ENCODE assay signal across 8 cellular contexts in genomic region chr2:75416420-75417342, GRCh38.
A peak's percentile ranks its signal among the peaks of the same experiment; 100 is the strongest.
DNase-seq lines count a peak whose midpoint lies in the region; ATAC-seq and TF ChIP-seq lines count a peak whose summit lies in the region.

No MANE protein-coding gene starts in this region.

- H3K4me3 Mint-ChIP-seq in nephron progenitor cell: no peak overlapping the region

- DNase-seq in OCI-LY7 (ENCODE audit: low spot score): peak; percentile 69
- no peak for DNase-seq in nephron progenitor cell
- no peak for DNase-seq in MV-4-11 (lab: John Stamatoyannopoulos, UW)
- DNase-seq in NCI-H2196 treated with DMSO at 0.1 percent for 48 hours (lab: John Stamatoyannopoulos, UW; ENCODE audit: unreplicated experiment): no peak
- no peak for DNase-seq in inferior parietal cortex (ENCODE audit: extremely low spot score)
- no peak for DNase-seq in AG20443 (ENCODE audit: low spot score)

- H3K4me3 ChIP-seq in OCI-LY7 (ENCODE audit: low read depth, low read length, poor library complexity, severe bottlenecking): peak overlapping the region; percentile 56

- H3K36me3 ChIP-seq in OCI-LY7 (ENCODE audit: insufficient read depth, low read length): no peaks in the 10 kb centered on the region

- H3K4me1 Mint-ChIP-seq in nephron progenitor cell: peaks cover 13% of the 10 kb centered on the region

- ATAC-seq in GM18858 (IDR thresholded peaks at IDR 0.05; ENCODE audit: unreplicated experiment) (peak; percentile 70), HG02610 (IDR thresholded peaks at IDR 0.05; ENCODE audit: unreplicated experiment) (peak; percentile 55)

- peaks cover 4% of the 10 kb centered on the region for H3K27me3 Mint-ChIP-seq in nephron progenitor cell (ENCODE audit: low read depth, poor library complexity)

- no peaks in the 10 kb centered on the region for H3K36me3 Mint-ChIP-seq in nephron progenitor cell (ENCODE audit: low read depth)

- H3K9me3 ChIP-seq in OCI-LY7 (ENCODE audit: low read length): no peaks in the 10 kb centered on the region

- no peaks in the 10 kb centered on the region for H3K9me2 ChIP-seq in OCI-LY7 (ENCODE audit: insufficient read depth, low read length)

- intact Hi-C loops in OCI-LY7 (cut with micrococcal nuclease; ENCODE audit: unreplicated experiment): no loop called here

- no peak for TF ChIP-seq CTCF in OCI-LY7 (conservative IDR thresholded peaks at IDR 0.05; ENCODE audit: low read length)
- no peak for TF ChIP-seq CTCF in nephron progenitor cell (IDR thresholded peaks at IDR 0.05)

- no peaks in the 10 kb centered on the region for H4K20me1 ChIP-seq in OCI-LY7 (ENCODE audit: insufficient read depth, low read length)

- CTCF ChIA-PET in OCI-LY7 (lab: Charles Lee; ENCODE audit: unreplicated experiment): no interaction called here

- peaks cover 5% of the 10 kb centered on the region for H3K9me3 Mint-ChIP-seq in nephron progenitor cell

- H3K4me1 ChIP-seq in OCI-LY7 (ENCODE audit: insufficient read depth, low read length, poor library complexity, severe bottlenecking): peaks cover 15% of the 10 kb centered on the region

- TSS peak; percentile 80 for BruUV-seq in OCI-LY7 (replicated peaks; lab: Mats Ljungman, UMichigan)

- H3K4me2 ChIP-seq in OCI-LY7 (ENCODE audit: low read length): peak overlapping the region; percentile 82

- H3K27ac Mint-ChIP-seq in nephron progenitor cell: peak overlapping the region; percentile 17

- H3K27ac ChIP-seq in OCI-LY7 (ENCODE audit: low read depth, low read length, poor library complexity, severe bottlenecking): peak overlapping the region; percentile 18

- H2AFZ ChIP-seq in OCI-LY7 (ENCODE audit: low read length): peak overlapping the region; percentile 99

- H3K79me2 ChIP-seq in OCI-LY7 (ENCODE audit: insufficient read depth, low read depth, low read length): no peaks in the 10 kb centered on the region

- POLR2A ChIA-PET in OCI-LY7 (lab: Charles Lee): interaction anchor here (0.6 to 3.9 kb wide), 4 partner anchors 13 to 264 kb away, joined by 3 to 35 read pairs (median 4); no protein-coding TSS in a partner anchor
